In the genomic region with DNA sequence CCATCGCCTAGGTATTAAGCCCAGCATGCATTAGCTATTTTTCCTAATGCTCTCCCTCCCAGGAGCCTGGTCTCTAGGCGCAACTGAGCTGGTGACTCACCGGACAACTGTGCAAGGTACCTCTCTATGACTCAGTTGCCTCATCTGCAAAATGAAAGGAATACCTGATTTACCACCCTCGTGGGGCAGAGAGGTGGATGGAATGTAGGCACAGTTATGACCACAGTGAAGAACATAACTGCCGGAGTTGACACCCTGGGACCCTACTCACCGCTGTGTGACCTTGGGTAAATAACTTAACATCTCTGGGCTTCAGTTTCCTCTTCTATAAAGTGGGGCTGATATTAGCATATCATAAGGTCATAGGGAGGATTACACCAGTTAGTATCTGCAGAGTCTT, we compare ENCODE assay signal across 1 cellular context.
TF ChIP-seq lines count a peak whose summit lies in the region.

No MANE protein-coding gene starts in this region.

TF ChIP-seq in WTC11, 78 proteins besides CTCF, POLR2A, EP300 and RAD21 (continued from another document):
- TF ChIP-seq, protein P1, sequence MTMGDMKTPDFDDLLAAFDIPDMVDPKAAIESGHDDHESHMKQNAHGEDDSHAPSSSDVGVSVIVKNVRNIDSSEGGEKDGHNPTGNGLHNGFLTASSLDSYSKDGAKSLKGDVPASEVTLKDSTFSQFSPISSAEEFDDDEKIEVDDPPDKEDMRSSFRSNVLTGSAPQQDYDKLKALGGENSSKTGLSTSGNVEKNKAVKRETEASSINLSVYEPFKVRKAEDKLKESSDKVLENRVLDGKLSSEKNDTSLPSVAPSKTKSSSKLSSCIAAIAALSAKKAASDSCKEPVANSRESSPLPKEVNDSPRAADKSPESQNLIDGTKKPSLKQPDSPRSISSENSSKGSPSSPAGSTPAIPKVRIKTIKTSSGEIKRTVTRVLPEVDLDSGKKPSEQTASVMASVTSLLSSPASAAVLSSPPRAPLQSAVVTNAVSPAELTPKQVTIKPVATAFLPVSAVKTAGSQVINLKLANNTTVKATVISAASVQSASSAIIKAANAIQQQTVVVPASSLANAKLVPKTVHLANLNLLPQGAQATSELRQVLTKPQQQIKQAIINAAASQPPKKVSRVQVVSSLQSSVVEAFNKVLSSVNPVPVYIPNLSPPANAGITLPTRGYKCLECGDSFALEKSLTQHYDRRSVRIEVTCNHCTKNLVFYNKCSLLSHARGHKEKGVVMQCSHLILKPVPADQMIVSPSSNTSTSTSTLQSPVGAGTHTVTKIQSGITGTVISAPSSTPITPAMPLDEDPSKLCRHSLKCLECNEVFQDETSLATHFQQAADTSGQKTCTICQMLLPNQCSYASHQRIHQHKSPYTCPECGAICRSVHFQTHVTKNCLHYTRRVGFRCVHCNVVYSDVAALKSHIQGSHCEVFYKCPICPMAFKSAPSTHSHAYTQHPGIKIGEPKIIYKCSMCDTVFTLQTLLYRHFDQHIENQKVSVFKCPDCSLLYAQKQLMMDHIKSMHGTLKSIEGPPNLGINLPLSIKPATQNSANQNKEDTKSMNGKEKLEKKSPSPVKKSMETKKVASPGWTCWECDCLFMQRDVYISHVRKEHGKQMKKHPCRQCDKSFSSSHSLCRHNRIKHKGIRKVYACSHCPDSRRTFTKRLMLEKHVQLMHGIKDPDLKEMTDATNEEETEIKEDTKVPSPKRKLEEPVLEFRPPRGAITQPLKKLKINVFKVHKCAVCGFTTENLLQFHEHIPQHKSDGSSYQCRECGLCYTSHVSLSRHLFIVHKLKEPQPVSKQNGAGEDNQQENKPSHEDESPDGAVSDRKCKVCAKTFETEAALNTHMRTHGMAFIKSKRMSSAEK (CRISPR knock-in tag; IDR thresholded peaks at IDR 0.05; ENCODE audit: borderline replicate concordance) = no peak
- TF ChIP-seq, protein P2, sequence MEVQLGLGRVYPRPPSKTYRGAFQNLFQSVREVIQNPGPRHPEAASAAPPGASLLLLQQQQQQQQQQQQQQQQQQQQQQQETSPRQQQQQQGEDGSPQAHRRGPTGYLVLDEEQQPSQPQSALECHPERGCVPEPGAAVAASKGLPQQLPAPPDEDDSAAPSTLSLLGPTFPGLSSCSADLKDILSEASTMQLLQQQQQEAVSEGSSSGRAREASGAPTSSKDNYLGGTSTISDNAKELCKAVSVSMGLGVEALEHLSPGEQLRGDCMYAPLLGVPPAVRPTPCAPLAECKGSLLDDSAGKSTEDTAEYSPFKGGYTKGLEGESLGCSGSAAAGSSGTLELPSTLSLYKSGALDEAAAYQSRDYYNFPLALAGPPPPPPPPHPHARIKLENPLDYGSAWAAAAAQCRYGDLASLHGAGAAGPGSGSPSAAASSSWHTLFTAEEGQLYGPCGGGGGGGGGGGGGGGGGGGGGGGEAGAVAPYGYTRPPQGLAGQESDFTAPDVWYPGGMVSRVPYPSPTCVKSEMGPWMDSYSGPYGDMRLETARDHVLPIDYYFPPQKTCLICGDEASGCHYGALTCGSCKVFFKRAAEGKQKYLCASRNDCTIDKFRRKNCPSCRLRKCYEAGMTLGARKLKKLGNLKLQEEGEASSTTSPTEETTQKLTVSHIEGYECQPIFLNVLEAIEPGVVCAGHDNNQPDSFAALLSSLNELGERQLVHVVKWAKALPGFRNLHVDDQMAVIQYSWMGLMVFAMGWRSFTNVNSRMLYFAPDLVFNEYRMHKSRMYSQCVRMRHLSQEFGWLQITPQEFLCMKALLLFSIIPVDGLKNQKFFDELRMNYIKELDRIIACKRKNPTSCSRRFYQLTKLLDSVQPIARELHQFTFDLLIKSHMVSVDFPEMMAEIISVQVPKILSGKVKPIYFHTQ (CRISPR knock-in tag; IDR thresholded peaks at IDR 0.05) = no peak
